Comparison of ENCODE assay signal across 8 cellular contexts in the genomic region with DNA sequence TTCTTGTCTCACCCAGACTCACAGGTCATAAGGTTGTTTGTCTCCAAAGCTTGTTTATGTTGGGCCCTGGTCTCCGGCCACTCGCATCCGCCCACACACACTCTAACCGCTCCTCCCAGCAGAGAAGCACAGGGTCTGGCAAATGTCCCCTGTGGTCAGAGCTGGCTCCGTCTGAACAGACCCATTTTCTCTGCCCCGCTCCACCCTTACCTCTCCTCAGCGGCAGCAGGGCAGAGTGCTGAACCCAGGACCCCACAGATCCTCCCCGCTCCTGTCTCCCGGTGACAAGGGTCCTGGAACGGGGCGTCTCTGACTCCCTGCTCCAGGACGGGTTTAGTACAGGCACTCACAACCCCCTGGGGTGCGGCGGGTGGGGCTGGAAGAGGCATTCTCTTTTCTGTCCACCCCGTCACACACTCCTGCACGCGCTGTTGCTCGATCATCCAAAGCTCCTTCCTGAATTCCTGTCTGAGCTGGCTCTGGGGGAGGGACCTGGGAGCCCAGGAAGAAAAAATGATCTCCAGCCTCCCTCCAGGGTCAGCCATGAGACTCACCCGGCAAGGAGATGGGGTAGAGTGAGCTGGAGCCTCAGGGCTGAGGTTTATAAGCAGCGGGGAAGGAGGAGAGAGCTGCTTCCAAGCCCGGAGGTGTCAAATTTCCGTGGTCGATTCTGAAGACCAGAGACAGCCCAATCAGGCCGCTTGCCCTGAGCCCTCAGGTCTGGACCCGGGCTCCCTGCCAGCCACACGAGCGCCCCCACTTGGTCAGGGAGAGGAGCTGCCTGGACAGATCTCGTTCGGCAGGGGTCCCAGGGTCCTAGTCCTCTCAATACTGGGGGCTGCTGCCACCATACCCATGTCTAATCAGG. TPM values are rescaled to one million over a fixed set of nuclear protein-coding genes. Genes with fewer than 3 reads are reported as not detected.
DNase-seq lines count a peak whose midpoint lies in the region; ATAC-seq and TF ChIP-seq lines count a peak whose summit lies in the region.

A gene (minus strand): TSS at position 577 of the 868 bp plus-strand sequence. CDS start 1,033 bp downstream, outside the sequence.

- H3K36me3 ChIP-seq in SJSA1 (peaks cover 27% of the 10 kb centered on the region), lung (ENCODE audit: control insufficient read depth in 2 of 2, insufficient read depth in 2 of 2, low read length in 2 of 2) (peaks cover 0 to 9% of the 10 kb centered on the region in 2 donors)

- H3K4me3 ChIP-seq in SJSA1 = peak within 1 kb of the TSS; percentile 41
- H3K4me3 ChIP-seq in lung = peak within 1 kb of the TSS; percentile 49

- peak within 1 kb of the TSS; percentile 93 for H3K27ac Mint-ChIP-seq in endothelial cell (ENCODE audit: unreplicated experiment)

- peaks cover 21% of the 10 kb centered on the region for H3K36me3 Mint-ChIP-seq in endothelial cell (ENCODE audit: low read depth, unreplicated experiment)

- no peaks in the 10 kb centered on the region for H3K27me3 ChIP-seq in SJSA1 (replicated peaks)
- no peaks in the 10 kb centered on the region for H3K27me3 ChIP-seq in lung (ENCODE audit: control insufficient read depth, insufficient read depth)

- H3K27ac ChIP-seq in SJSA1 (peak within 1 kb of the TSS; percentile 89), lung (ENCODE audit: low read depth in 1 of 2, low read length in 1 of 2) (peak within 1 kb of the TSS; percentile 88 to 95), temporal lobe (ENCODE audit: low read depth, low read length) (peak within 1 kb of the TSS; percentile 97)

- TF ChIP-seq CTCF in endothelial cell (IDR thresholded peaks at IDR 0.05; ENCODE audit: unreplicated experiment) (peak; percentile 81), lung (IDR thresholded peaks at IDR 0.05; ENCODE audit: control extremely low read depth, extremely low read depth) (no peak)

- H3K4me1 ChIP-seq in SJSA1 (replicated peaks) (peaks cover 31% of the 10 kb centered on the region), lung (ENCODE audit: control insufficient read depth in 2 of 2, insufficient read depth in 2 of 2, low read length in 2 of 2) (peaks cover 9 to 24% of the 10 kb centered on the region in 2 donors)

- H3K4me3 Mint-ChIP-seq in endothelial cell (ENCODE audit: unreplicated experiment) = peak within 1 kb of the TSS; percentile 93

- DNase-seq in DMS79 treated with DMSO at 0.1 percent for 48 hours (lab: John Stamatoyannopoulos, UW) (peak; percentile 89), LHCN-M2 (ENCODE audit: low read depth) (peak; percentile 97), SJSA1 (ENCODE audit: low read depth in 1 of 2, low spot score in 2 of 2) (peak; percentile 90 to 91), endothelial cell (ENCODE audit: low spot score) (peak; percentile 88), lung (ENCODE audit: low spot score) (peak; percentile 88)
- DNase-seq in activated CD4-positive, CD25-positive, alpha-beta regulatory T cell (lab: John Stamatoyannopoulos, UW) = no peak

- H3K27me3 Mint-ChIP-seq in endothelial cell (ENCODE audit: unreplicated experiment) = peaks cover 14% of the 10 kb centered on the region

- peak; percentile 76 for ATAC-seq in lung (ENCODE audit: insufficient read depth, low FRiP score)
- no peak for ATAC-seq in GM18520 (IDR thresholded peaks at IDR 0.05; ENCODE audit: unreplicated experiment)

- 8 to 46% methylated on average over 29 of the region's 29 CpGs for WGBS in lung, 2 donors

- H3K9me3 ChIP-seq in SJSA1 (replicated peaks) (no peaks in the 10 kb centered on the region), lung (ENCODE audit: control insufficient read depth in 2 of 2, insufficient read depth in 1 of 2, low read length in 1 of 2) (no peaks in the 10 kb centered on the region)

- H3K9me3 Mint-ChIP-seq in endothelial cell (ENCODE audit: unreplicated experiment) = no peaks in the 10 kb centered on the region

- peaks cover 47% of the 10 kb centered on the region for H3K4me1 Mint-ChIP-seq in endothelial cell (ENCODE audit: unreplicated experiment)

RNA-seq across cellular contexts. Expression of the gene that starts here (rescaled TPM):
- total RNA-seq in LHCN-M2 (2014; rRNA removed) (177 and 277 TPM in 2 replicates), endothelial cell (ENCODE audit: unreplicated experiment) (152 TPM), lung (10 to 100 TPM; 36.2 to 92.1 TPM), temporal lobe (14.0 TPM)
- 532 TPM for polyA plus RNA-seq in LHCN-M2 (2012)
- 74.0 and 135 TPM in 2 replicates for total RNA-seq in SJSA1 (2014; rRNA removed; shearing (Covaris generic))
- polyA plus RNA-seq in lung = 100 to 1,000 TPM in 1 of 2 donors, 10 to 100 TPM in 1; 80.9 to 168 TPM

Comparison
In these comparisons a context has a peak if more than half of its experiments do, and no peak if none do; other contexts are left out.
1. DNase-seq: peak in DMS79 treated with DMSO at 0.1 percent for 48 hours (single experiment), LHCN-M2 (single experiment), SJSA1 (2 of 2), endothelial cell (single experiment) and lung (single experiment); none in activated CD4-positive, CD25-positive, alpha-beta regulatory T cell (0 of 4).
2. Peak in every context shown above with its lines, with median percentiles within 50 percentile points of each other: H3K27ac ChIP-seq.